Comparison of ENCODE assay signal across 13 cellular contexts in the genomic region with DNA sequence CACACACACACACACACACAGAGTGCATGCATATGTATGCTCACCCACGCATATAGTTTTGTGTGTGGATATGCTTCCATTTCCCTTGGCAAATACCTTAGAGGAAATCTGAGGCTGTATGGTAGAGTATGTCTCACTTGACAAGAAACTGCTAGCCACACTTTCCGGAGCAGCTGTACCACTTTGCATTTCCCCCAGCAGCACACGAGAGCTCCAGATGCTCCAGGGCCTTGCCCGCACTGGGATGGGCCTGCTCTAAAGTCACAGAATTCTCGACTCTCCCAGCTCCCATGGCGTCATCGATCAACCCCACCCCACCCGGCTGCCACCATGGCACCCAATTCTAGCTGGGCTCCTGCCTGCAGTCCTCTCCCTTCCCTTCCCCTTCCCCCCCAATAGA.
"Had no signal": no experiment of that assay in that cellular context is flagged by ENCODE, and none has a peak within 500 bp of the region (broad histone marks: within the 10 kb centered on the region; RNA-seq: fewer than 3 reads in every experiment).

No MANE protein-coding gene starts in this region.

- ATAC-seq: upper lobe of right lung had no signal

- H3K4me1 Mint-ChIP-seq: activated CD4-positive, alpha-beta T cell treated with anti-CD3 and anti-CD28 coated beads, Interleukin-2, amount 10 ng/mL, durations not matched to agents 7 days and 5 days; activated naive CD4-positive, alpha-beta T cell treated with anti-CD3 and anti-CD28 coated beads, Interleukin-2, amount 10 ng/mL, durations not matched to agents 7 days and 5 days had no signal

- DNase-seq: activated CD4-positive, alpha-beta T cell treated with anti-CD3 and anti-CD28 coated beads, Interleukin-2, amount 10 ng/mL, durations not matched to agents 7 days and 5 days; activated CD8-positive, alpha-beta memory T cell treated with anti-CD3 and anti-CD28 coated beads for 24 hours; activated naive CD4-positive, alpha-beta T cell treated with anti-CD3 and anti-CD28 coated beads, Interleukin-2, amount 10 ng/mL, durations not matched to agents 7 days and 5 days; hippocampal formation; kidney glomerular epithelial cell; T-helper 1 cell; upper lobe of right lung had no signal

- H3K9me3 Mint-ChIP-seq: activated CD4-positive, alpha-beta T cell treated with anti-CD3 and anti-CD28 coated beads, Interleukin-2, amount 10 ng/mL, durations not matched to agents 7 days and 5 days; activated naive CD4-positive, alpha-beta T cell treated with anti-CD3 and anti-CD28 coated beads, Interleukin-2, amount 10 ng/mL, durations not matched to agents 7 days and 5 days; activated T-helper 2 cell treated with anti-CD3 and anti-CD28 coated beads, Interferon-gamma antibody, Interleukin-2, Interleukin-4, amounts not matched to agents 10 μg/mL and 5 μg/mL and 100 μg/mL, durations not matched to agents 14 hours and 24 hours and 36 hours had no signal

- H3K4me3 Mint-ChIP-seq: activated CD4-positive, alpha-beta T cell treated with anti-CD3 and anti-CD28 coated beads, Interleukin-2, amount 10 ng/mL, durations not matched to agents 7 days and 5 days; activated naive CD4-positive, alpha-beta T cell treated with anti-CD3 and anti-CD28 coated beads, Interleukin-2, amount 10 ng/mL, durations not matched to agents 7 days and 5 days; mesothelial cell of epicardium had no signal

- H3K27ac Mint-ChIP-seq: activated CD4-positive, alpha-beta T cell treated with anti-CD3 and anti-CD28 coated beads, Interleukin-2, amount 10 ng/mL, durations not matched to agents 7 days and 5 days; activated naive CD4-positive, alpha-beta T cell treated with anti-CD3 and anti-CD28 coated beads, Interleukin-2, amount 10 ng/mL, durations not matched to agents 7 days and 5 days; activated T-helper 2 cell treated with anti-CD3 and anti-CD28 coated beads, Interferon-gamma antibody, Interleukin-2, Interleukin-4, amounts not matched to agents 10 μg/mL and 5 μg/mL and 100 μg/mL, durations not matched to agents 14 hours and 24 hours and 36 hours; mesothelial cell of epicardium had no signal

- H3K27ac ChIP-seq: parathyroid adenoma, right atrium auricular region, skin epidermis, upper lobe of right lung, VCaP had no signal

- H3K9ac ChIP-seq: parathyroid adenoma had no signal

- H3K36me3 Mint-ChIP-seq: activated naive CD4-positive, alpha-beta T cell treated with anti-CD3 and anti-CD28 coated beads, Interleukin-2, amount 10 ng/mL, durations not matched to agents 7 days and 5 days had no signal

- H3K36me3 ChIP-seq: right atrium auricular region, upper lobe of right lung had no signal

- H3K4me1 ChIP-seq: parathyroid adenoma, right atrium auricular region, upper lobe of right lung had no signal

- H3K27me3 ChIP-seq: right atrium auricular region, upper lobe of right lung had no signal

- H3K9me3 ChIP-seq: upper lobe of right lung had no signal

- H3K4me3 ChIP-seq: right atrium auricular region, skin epidermis, upper lobe of right lung had no signal
